In genomic region chr6:95518630-95519227, GRCh38 we compare ENCODE assay signal across 1 cellular context.
TF ChIP-seq lines count a peak whose summit lies in the region.

No MANE protein-coding gene starts in this region.

TF ChIP-seq in K562, 482 proteins besides CTCF, POLR2A, EP300 and RAD21 (continued from another document):
- TF ChIP-seq FOXK1 (CRISPR knock-in tag; IDR thresholded peaks at IDR 0.05; ENCODE audit: borderline replicate concordance) (0 out of 2 replicates have a peak, but pooled peaks have one; percentile 19), BCOR (IDR thresholded peaks at IDR 0.05) (peak; percentile 36; the same call in 1 of the 2 replicates), USF2 (CRISPR knock-in tag; IDR thresholded peaks at IDR 0.05) (0 out of 2 replicates have a peak, but pooled peaks have one; percentile 4), FOSL1 (tag; conservative IDR thresholded peaks at IDR 0.05) (no peak), YY1 (IDR thresholded peaks at IDR 0.05; ENCODE audit: borderline replicate concordance in 1 of 3, control insufficient read depth in 1 of 3, extremely low read depth in 1 of 3, insufficient read depth in 3 of 3, insufficient read length in 1 of 3, insufficient replicate concordance in 2 of 3, low read depth in 1 of 3, low read length in 2 of 3) (peak in 1 of 3 experiments; percentile 76), ZSCAN29 (IDR thresholded peaks at IDR 0.05) (no peak), HDAC8 (tag; IDR thresholded peaks at IDR 0.05) (no peak), ZKSCAN1 (IDR thresholded peaks at IDR 0.05; ENCODE audit: low read depth, low read length) (peak; percentile 73; the same call in 1 of the 2 replicates), ZBTB17 (CRISPR knock-in tag; IDR thresholded peaks at IDR 0.05) (peak; percentile 40), RBFOX2 (IDR thresholded peaks at IDR 0.05; ENCODE audit: low read depth, low read length) (peak; percentile 31; the same call in 1 of the 2 replicates), SMAD1 (IDR thresholded peaks at IDR 0.05; ENCODE audit: low read depth, low read length, partially characterized antibody) (no peak), POLR2G (IDR thresholded peaks at IDR 0.05; ENCODE audit: low read depth, low read length) (peak; percentile 62), ZBTB7A (IDR thresholded peaks at IDR 0.05; ENCODE audit: borderline replicate concordance, control insufficient read depth, low read depth, low read length) (peak; percentile 49; the same call in 1 of the 2 replicates), DIDO1 (tag; IDR thresholded peaks at IDR 0.05; ENCODE audit: low read depth) (no peak), MAZ (CRISPR knock-in tag; conservative IDR thresholded peaks at IDR 0.05 in 1 of 2, IDR thresholded peaks at IDR 0.05 in 1 of 2) (0 out of 4 replicates have a peak, but pooled peaks of 1 of the 2 experiments have one; percentile 52), MTA1 (IDR thresholded peaks at IDR 0.05; ENCODE audit: borderline replicate concordance) (no peak), TAF1 (IDR thresholded peaks at IDR 0.05; ENCODE audit: control insufficient read depth, extremely low read depth, insufficient read depth, low read length, severe bottlenecking) (peak; percentile 32), E2F1 (CRISPR knock-in tag; IDR thresholded peaks at IDR 0.05) (peak; percentile 69; the same call in 1 of the 2 replicates), TOE1 (IDR thresholded peaks at IDR 0.05; ENCODE audit: borderline replicate concordance) (no peak), TOE1 (CRISPR knock-in tag; IDR thresholded peaks at IDR 0.05; ENCODE audit: borderline replicate concordance, low read depth) (no peak), SP2 (IDR thresholded peaks at IDR 0.05; ENCODE audit: extremely low read depth, low read depth, low read length, poor library complexity, severe bottlenecking) (no peak), NKRF (IDR thresholded peaks at IDR 0.05; ENCODE audit: borderline replicate concordance) (0 out of 2 replicates have a peak, but pooled peaks have one; percentile 45), TFAP4 (CRISPR knock-in tag; IDR thresholded peaks at IDR 0.05; ENCODE audit: borderline replicate concordance) (no peak), ASH1L (IDR thresholded peaks at IDR 0.05; ENCODE audit: borderline replicate concordance, low read depth, partially characterized antibody) (no peak), ZNF174 (CRISPR knock-in tag; IDR thresholded peaks at IDR 0.05) (no peak), HDAC1 (IDR thresholded peaks at IDR 0.05) (peak in 1 of 2 experiments; percentile 18; a peak in 1 of 4 replicates)
